Comparison of ENCODE assay signal across 1 cellular context in genomic region chr19:15812059-15812722, GRCh38.
TF ChIP-seq lines count a peak whose summit lies in the region.

No MANE protein-coding gene starts in this region.

TF ChIP-seq in K562, 482 proteins besides CTCF, POLR2A, EP300 and RAD21 (continued from another document):
- TF ChIP-seq RBM34 (IDR thresholded peaks at IDR 0.05; ENCODE audit: borderline replicate concordance, insufficient read depth, low read length) (no peak), NFRKB (IDR thresholded peaks at IDR 0.05; ENCODE audit: low read depth) (no peak), ZNF512 (tag; IDR thresholded peaks at IDR 0.05) (peak; percentile 91), CXXC5 (CRISPR knock-in tag; IDR thresholded peaks at IDR 0.05) (no peak), ZBED1 (IDR thresholded peaks at IDR 0.05) (no peak), TBL1XR1 (IDR thresholded peaks at IDR 0.05; ENCODE audit: low read length in 2 of 2) (no peak), THRB (CRISPR knock-in tag; conservative IDR thresholded peaks at IDR 0.05) (0 out of 2 replicates have a peak, but pooled peaks have one; percentile 53), ZNF407 (IDR thresholded peaks at IDR 0.05; ENCODE audit: low read depth) (no peak)
